Comparison of ENCODE assay signal across 26 cellular contexts in genomic region chr3:111218615-111219014, GRCh38.
"Had no signal": no experiment of that assay in that cellular context is flagged by ENCODE, and none has a peak within 500 bp of the region (broad histone marks: within the 10 kb centered on the region; RNA-seq: fewer than 3 reads in every experiment).

No MANE protein-coding gene starts in this region.

- H3K27me3 ChIP-seq: brain microvascular endothelial cell, esophagus muscularis mucosa had no signal

- H3K9me3 ChIP-seq: esophagus muscularis mucosa had no signal

- H3K4me1 ChIP-seq: esophagus muscularis mucosa had no signal

- H3K4me3 ChIP-seq: coronary artery, esophagus muscularis mucosa had no signal

- H3K36me3 ChIP-seq: brain microvascular endothelial cell, esophagus muscularis mucosa had no signal

- H3K27ac ChIP-seq: brain microvascular endothelial cell, coronary artery, esophagus muscularis mucosa had no signal

- ATAC-seq: activated CD4-positive, alpha-beta T cell treated with anti-CD3 and anti-CD28 coated beads for 36 hours; activated CD8-positive, alpha-beta T cell treated with anti-CD3 and anti-CD28 coated beads for 36 hours; activated T-cell treated with anti-CD3 and anti-CD28 coated beads, Interleukin-2, amount 50 U/mL, for 4 hours; activated T-helper 17 cell treated with anti-CD3 and anti-CD28 coated beads, Interleukin-2, amount 50 U/mL, for 72 hours; effector memory CD8-positive, alpha-beta T cell had no signal

- DNase-seq: activated CD4-positive, alpha-beta T cell treated with anti-CD3 and anti-CD28 coated beads for 36 hours; activated CD4-positive, alpha-beta T cell treated with anti-CD3 and anti-CD28 coated beads, Interleukin-2, amount 50 U/mL, for 1 hour; activated CD4-positive, alpha-beta T cell treated with anti-CD3 and anti-CD28 coated beads, Interleukin-2, amount 50 U/mL, for 48 hours; activated CD4-positive, CD25-positive, alpha-beta regulatory T cell; activated CD4-positive, CD25-positive, alpha-beta regulatory T cell treated with anti-CD3 and anti-CD28 coated beads, Interleukin-2, amount 50 U/mL, for 72 hours; activated CD8-positive, alpha-beta memory T cell treated with anti-CD3 and anti-CD28 coated beads for 24 hours; activated CD8-positive, alpha-beta T cell treated with anti-CD3 and anti-CD28 coated beads for 36 hours; activated effector memory CD4-positive, alpha-beta T cell treated with Interleukin-2 at 50 U/mL for 16 hours; activated gamma-delta T cell treated with Interleukin-2 at 50 U/mL for 16 hours; activated naive CD4-positive, alpha-beta T cell treated with anti-CD3 and anti-CD28 coated beads, Interleukin-2, amount 50 U/mL, for 16 hours; activated naive CD4-positive, alpha-beta T cell treated with Interleukin-2 at 50 U/mL for 16 hours; activated T-cell treated with anti-CD3 and anti-CD28 coated beads, Interleukin-2, amount 50 U/mL, for 4 hours; amniotic stem cell; anterior cingulate cortex; brain microvascular endothelial cell; dermis blood vessel endothelial cell; effector CD4-positive, alpha-beta T cell; effector memory CD8-positive, alpha-beta T cell; erythroblast; foreskin fibroblast; head of caudate nucleus; hypothalamus; T-helper 2 cell had no signal
